In genomic region chrX:10457092-10457491, GRCh38 we compare ENCODE assay signal across 33 cellular contexts.
DNase-seq lines count a peak whose midpoint lies in the region; ATAC-seq, FAIRE-seq and TF ChIP-seq lines count a peak whose summit lies in the region.
"Had no signal": no experiment of that assay in that cellular context is flagged by ENCODE, and none has a peak within 500 bp of the region (broad histone marks: within the 10 kb centered on the region; RNA-seq: fewer than 3 reads in every experiment).

No MANE protein-coding gene starts in this region.

- TF ChIP-seq CTCF in epithelial cell of esophagus (IDR thresholded peaks at IDR 0.05; ENCODE audit: insufficient read depth, low read depth, low read length, missing control alignments): no peak

- no peak overlapping the region for H3K4me3 ChIP-seq in epithelial cell of esophagus (ENCODE audit: low read length)
- H3K4me3 ChIP-seq: BLaER1, dorsolateral prefrontal cortex, esophagus squamous epithelium, K562, prostate gland, SJCRH30, stomach, tibial artery had no signal

- FAIRE-seq in HTR-8/SVneo (lab: Jason Lieb, UNC): peak; percentile 13
- FAIRE-seq: endometrium, G401.6, K562, kidney had no signal

- ATAC-seq in HG02623 (IDR thresholded peaks at IDR 0.05; ENCODE audit: unreplicated experiment): no peak
- no peak for ATAC-seq in HG02938 (IDR thresholded peaks at IDR 0.05; ENCODE audit: unreplicated experiment)
- ATAC-seq: K562; naive thymus-derived CD8-positive, alpha-beta T cell; sciatic nerve had no signal

- DNase-seq in AG20443 (ENCODE audit: low spot score): peak; percentile 76
- no peak for DNase-seq in HTR-8/SVneo (ENCODE audit: insufficient read length, low spot score)
- peak; percentile 16 for DNase-seq in epithelial cell of esophagus (ENCODE audit: low read depth)
- peak; percentile 20 to 39 for DNase-seq in lung microvascular endothelial cell (ENCODE audit: low read depth in 2 of 2)
- no peak for DNase-seq in amniotic stem cell (lab: John Stamatoyannopoulos, UW)
- no peak for DNase-seq in HuH-7 (ENCODE audit: low spot score)
- DNase-seq: activated CD4-positive, alpha-beta T cell treated with anti-CD3 and anti-CD28 coated beads for 48 hours; activated effector memory CD4-positive, alpha-beta T cell treated with anti-CD3 and anti-CD28 coated beads, Interleukin-2, amount 50 U/mL, for 16 hours; activated naive CD8-positive, alpha-beta T cell treated with anti-CD3 and anti-CD28 coated beads for 36 hours; dorsolateral prefrontal cortex; esophagus squamous epithelium; glutamatergic neuron; kidney; naive thymus-derived CD8-positive, alpha-beta T cell; NCI-H1092; NCI-H1694; NCI-H82; nucleus accumbens; SJCRH30; stimulated activated CD4-positive, alpha-beta T cell treated with anti-CD3 and anti-CD28 coated beads, Interleukin-12 subunit alpha, Interleukin-12 subunit beta, amount 100 ng/mL, for 4 hours; stimulated activated CD4-positive, alpha-beta T cell treated with anti-CD3 and anti-CD28 coated beads, Interleukin-2, amount 100 ng/mL, for 48 hours; stomach; T1000; tibial artery; WERI-Rb-1 had no signal

Comparison
In these comparisons a context has a peak if more than half of its experiments do, and no peak if none do; other contexts are left out.
1. DNase-seq: peak in AG20443 (single experiment), epithelial cell of esophagus (single experiment) and lung microvascular endothelial cell (2 of 2); none in HTR-8/SVneo (single experiment), amniotic stem cell (single experiment) and HuH-7 (single experiment).